8 cellular contexts compared by ENCODE assay signal in the genomic region with DNA sequence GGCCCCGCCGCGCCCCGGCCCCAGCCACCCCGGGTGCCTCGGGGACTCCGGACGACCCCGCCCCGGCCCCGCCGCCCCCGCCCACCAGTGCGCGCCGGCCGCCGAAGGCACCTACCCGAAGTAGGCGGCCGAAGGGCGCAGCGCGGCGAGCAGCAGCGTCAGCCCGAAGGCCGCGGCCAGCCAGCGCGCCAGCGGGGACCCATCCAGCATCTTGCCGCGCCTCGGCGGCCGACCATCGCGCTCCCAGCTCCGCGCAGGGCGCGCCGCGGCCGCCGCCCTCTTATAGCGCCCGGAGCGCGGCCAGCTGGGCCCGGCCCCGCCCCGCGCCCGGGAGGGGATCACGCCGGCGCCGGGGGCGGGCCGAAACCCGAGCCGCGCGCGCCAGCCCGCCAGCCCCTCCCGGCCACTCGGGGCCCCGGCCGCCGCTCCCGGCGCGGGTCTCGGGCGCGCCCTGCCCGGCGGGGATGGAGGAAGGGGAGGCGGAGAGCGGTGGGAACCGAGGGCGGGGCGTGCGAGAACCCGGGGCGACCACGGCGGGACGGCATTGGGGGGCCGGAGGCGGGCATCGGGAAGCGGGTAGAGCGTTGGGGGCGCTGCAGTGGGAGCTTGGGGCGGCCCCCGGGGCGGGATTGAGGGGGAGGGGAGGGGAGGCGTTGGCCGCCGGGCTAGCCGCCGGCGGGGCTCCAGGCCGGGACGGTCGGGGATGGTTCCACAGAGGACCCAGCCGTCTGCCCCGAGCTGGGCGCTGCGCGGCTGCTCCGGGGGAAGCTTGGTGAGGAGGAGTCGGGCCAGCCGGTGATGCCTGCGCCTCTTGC. TPM values are rescaled to one million over a fixed set of nuclear protein-coding genes. Genes with fewer than 3 reads are reported as not detected.
DNase-seq lines count a peak whose midpoint lies in the region; ATAC-seq and TF ChIP-seq lines count a peak whose summit lies in the region.

TSS of gene WNT9A (minus strand) at position 255 of the 815 bp plus-strand sequence. CDS start at position 210, 45 bp downstream.

- no peak for TF ChIP-seq CTCF in gastroesophageal sphincter (IDR thresholded peaks at IDR 0.05)
- no peak for TF ChIP-seq CTCF in osteoblast (IDR thresholded peaks at IDR 0.05; ENCODE audit: extremely low read depth, low read depth, low read length)

- intact Hi-C loops in activated T-helper 1 cell treated with anti-CD3 and anti-CD28 coated beads, Interleukin-12 subunit alpha, Interleukin-12 subunit beta, Interleukin-2, Interleukin-4 antibody, amounts not matched to agents 30 ng/mL and 10 ng/mL and 1 ng/mL, durations not matched to agents 14 hours and 24 hours and 36 hours (cut with micrococcal nuclease), result loop anchor here (1.0 kb wide), 1 partner anchor 467 kb away; no protein-coding TSS in a partner anchor

- no peaks in the 10 kb centered on the region for H3K36me3 ChIP-seq in gastroesophageal sphincter
- H3K36me3 ChIP-seq in osteoblast (ENCODE audit: insufficient read depth, low read length), result no peaks in the 10 kb centered on the region

- no peak within 1 kb of the TSS for H3K27ac Mint-ChIP-seq in activated T-helper 1 cell treated with anti-CD3 and anti-CD28 coated beads, Interleukin-12 subunit alpha, Interleukin-12 subunit beta, Interleukin-2, Interleukin-4 antibody, amounts not matched to agents 30 ng/mL and 10 ng/mL and 1 ng/mL, durations not matched to agents 14 hours and 24 hours and 36 hours

- H3K4me1 Mint-ChIP-seq in activated T-helper 1 cell treated with anti-CD3 and anti-CD28 coated beads, Interleukin-12 subunit alpha, Interleukin-12 subunit beta, Interleukin-2, Interleukin-4 antibody, amounts not matched to agents 30 ng/mL and 10 ng/mL and 1 ng/mL, durations not matched to agents 14 hours and 24 hours and 36 hours (ENCODE audit: low read depth), result no peaks in the 10 kb centered on the region

- WGBS in gastroesophageal sphincter (ENCODE audit: low coverage in 1 of 2), 2 donors, result no CpG with 5 or more reads among the region's 119 CpGs

- no peak for TF ChIP-seq EP300 in gastroesophageal sphincter (IDR thresholded peaks at IDR 0.05)

- peaks cover 36% of the 10 kb centered on the region for H3K27me3 Mint-ChIP-seq in activated T-helper 1 cell treated with anti-CD3 and anti-CD28 coated beads, Interleukin-12 subunit alpha, Interleukin-12 subunit beta, Interleukin-2, Interleukin-4 antibody, amounts not matched to agents 30 ng/mL and 10 ng/mL and 1 ng/mL, durations not matched to agents 14 hours and 24 hours and 36 hours (ENCODE audit: insufficient read depth)

- H2AFZ ChIP-seq in osteoblast (ENCODE audit: low read length), result no peak within 1 kb of the TSS

- no peaks in the 10 kb centered on the region for H3K36me3 Mint-ChIP-seq in activated T-helper 1 cell treated with anti-CD3 and anti-CD28 coated beads, Interleukin-12 subunit alpha, Interleukin-12 subunit beta, Interleukin-2, Interleukin-4 antibody, amounts not matched to agents 30 ng/mL and 10 ng/mL and 1 ng/mL, durations not matched to agents 14 hours and 24 hours and 36 hours (ENCODE audit: low read depth)

- peak within 1 kb of the TSS; percentile 45 for H3K4me2 ChIP-seq in osteoblast (ENCODE audit: insufficient read depth, low read length)

- no peaks in the 10 kb centered on the region for H3K9me3 ChIP-seq in gastroesophageal sphincter
- no peaks in the 10 kb centered on the region for H3K9me3 ChIP-seq in osteoblast (ENCODE audit: low read depth, low read length)

- no peaks in the 10 kb centered on the region for H3K79me2 ChIP-seq in osteoblast (ENCODE audit: insufficient read depth, low read length)

- peaks cover 22% of the 10 kb centered on the region for H3K27me3 ChIP-seq in gastroesophageal sphincter
- H3K27me3 ChIP-seq in osteoblast (ENCODE audit: insufficient read depth, low read length), result peaks cover 28% of the 10 kb centered on the region

- peak within 1 kb of the TSS; percentile 56 for H3K4me3 Mint-ChIP-seq in activated T-helper 1 cell treated with anti-CD3 and anti-CD28 coated beads, Interleukin-12 subunit alpha, Interleukin-12 subunit beta, Interleukin-2, Interleukin-4 antibody, amounts not matched to agents 30 ng/mL and 10 ng/mL and 1 ng/mL, durations not matched to agents 14 hours and 24 hours and 36 hours

- peak within 1 kb of the TSS; percentile 44 to 94 (median 87) for H3K27ac ChIP-seq in gastroesophageal sphincter
- H3K27ac ChIP-seq in osteoblast (ENCODE audit: low read depth, low read length), result no peak within 1 kb of the TSS

- H3K4me3 ChIP-seq in gastroesophageal sphincter (peak within 1 kb of the TSS; percentile 67 to 77), osteoblast (ENCODE audit: insufficient read depth, low read length) (peak within 1 kb of the TSS; percentile 33)

- ATAC-seq in gastroesophageal sphincter, result peak; percentile 81
- no peak for ATAC-seq in HG03045 (IDR thresholded peaks at IDR 0.05; ENCODE audit: unreplicated experiment)

- H3K4me1 ChIP-seq in gastroesophageal sphincter, result peaks cover 0 to 61% (median 47%) of the 10 kb centered on the region in 3 donors
- peaks cover 7% of the 10 kb centered on the region for H3K4me1 ChIP-seq in osteoblast (ENCODE audit: insufficient read depth, low read length)

- no peaks in the 10 kb centered on the region for H4K20me1 ChIP-seq in osteoblast (ENCODE audit: insufficient read depth, low read length)

- peak; percentile 53 to 67 for TF ChIP-seq POLR2A in gastroesophageal sphincter (IDR thresholded peaks at IDR 0.05)

- no peaks in the 10 kb centered on the region for H3K9me3 Mint-ChIP-seq in activated T-helper 1 cell treated with anti-CD3 and anti-CD28 coated beads, Interleukin-12 subunit alpha, Interleukin-12 subunit beta, Interleukin-2, Interleukin-4 antibody, amounts not matched to agents 30 ng/mL and 10 ng/mL and 1 ng/mL, durations not matched to agents 14 hours and 24 hours and 36 hours

- peak; percentile 37 for DNase-seq in stimulated activated CD4-positive, alpha-beta T cell treated with anti-CD3 and anti-CD28 coated beads, Interleukin-15, amount 100 ng/mL, for 24 hours
- DNase-seq in stimulated activated CD4-positive, alpha-beta T cell treated with anti-CD3 and anti-CD28 coated beads, Interleukin-12 subunit alpha, Interleukin-12 subunit beta, amount 100 ng/mL, for 4 hours, result no peak
- DNase-seq in NCI-H1048 (lab: John Stamatoyannopoulos, UW), result peak; percentile 66
- DNase-seq in activated T-helper 1 cell treated with anti-CD3 and anti-CD28 coated beads, Interleukin-12 subunit alpha, Interleukin-12 subunit beta, Interleukin-2, Interleukin-4 antibody, amounts not matched to agents 30 ng/mL and 10 ng/mL and 1 ng/mL, durations not matched to agents 14 hours and 24 hours and 36 hours (ENCODE audit: low spot score), result no peak
- DNase-seq in osteoblast (ENCODE audit: insufficient read length, low spot score, missing footprints), result peak; percentile 95
- DNase-seq in pons (ENCODE audit: low spot score), result no peak

RNA-seq across cellular contexts. Expression of gene WNT9A, which starts in this region (rescaled TPM):
- not detected in 2 replicates for total RNA-seq in activated T-helper 1 cell treated with anti-CD3 and anti-CD28 coated beads, Interleukin-12 subunit alpha, Interleukin-12 subunit beta, Interleukin-2, Interleukin-4 antibody, amounts not matched to agents 30 ng/mL and 10 ng/mL and 1 ng/mL, durations not matched to agents 14 hours and 24 hours and 36 hours
- total RNA-seq in gastroesophageal sphincter (10 to 100 TPM in 1 of 4 donors, 1 to 10 TPM in 3; 5.4 to 14.0 (median 6.6) TPM), osteoblast (0.36 and 0.88 TPM in 2 replicates)

Comparison
In these comparisons a context has a peak if more than half of its experiments do, and no peak if none do; other contexts are left out.
1. DNase-seq: peak in stimulated activated CD4-positive, alpha-beta T cell treated with anti-CD3 and anti-CD28 coated beads, Interleukin-15, amount 100 ng/mL, for 24 hours (single experiment) and NCI-H1048 (single experiment); none in stimulated activated CD4-positive, alpha-beta T cell treated with anti-CD3 and anti-CD28 coated beads, Interleukin-12 subunit alpha, Interleukin-12 subunit beta, amount 100 ng/mL, for 4 hours (single experiment), activated T-helper 1 cell treated with anti-CD3 and anti-CD28 coated beads, Interleukin-12 subunit alpha, Interleukin-12 subunit beta, Interleukin-2, Interleukin-4 antibody, amounts not matched to agents 30 ng/mL and 10 ng/mL and 1 ng/mL, durations not matched to agents 14 hours and 24 hours and 36 hours (single experiment) and pons (single experiment).
2. Peak in DNase-seq, H3K4me3 ChIP-seq and H3K4me2 ChIP-seq in osteoblast; RNA of the gene not detected or under 1 TPM.